In the genomic region with DNA sequence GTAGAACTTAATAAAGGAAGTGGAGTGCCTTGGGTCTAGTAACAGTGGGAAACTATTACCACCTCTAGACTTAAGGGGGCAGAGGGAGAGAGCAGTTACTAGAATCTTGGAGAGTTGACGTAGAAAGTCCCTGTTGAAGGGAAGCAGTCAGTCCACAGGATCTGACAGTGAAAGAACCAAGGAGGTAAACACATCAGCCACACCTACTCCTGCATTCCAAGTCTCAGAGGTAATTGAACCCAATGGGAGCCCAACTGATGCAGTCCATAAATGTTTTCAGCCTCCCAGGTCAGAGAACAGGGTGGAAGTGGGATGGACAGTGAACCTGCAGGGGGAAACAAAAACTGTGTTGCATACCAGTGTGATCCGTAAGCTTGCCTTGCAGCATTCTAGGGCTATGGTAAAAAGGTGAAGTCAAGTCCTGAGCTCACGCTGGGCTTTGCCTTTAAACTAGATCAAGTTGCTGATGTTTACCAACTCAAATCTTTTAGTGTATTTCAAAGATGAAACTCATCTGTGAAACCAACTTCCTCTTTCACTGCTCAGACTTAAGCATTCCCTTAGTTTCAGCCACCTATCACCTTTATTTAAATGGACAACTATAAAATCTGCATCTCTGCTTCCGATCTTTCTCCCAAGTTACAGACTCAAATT, we compare ENCODE assay signal across 1 cellular context.
TF ChIP-seq lines count a peak whose summit lies in the region.

No MANE protein-coding gene starts in this region.

TF ChIP-seq in GM23338, 12 proteins besides CTCF, POLR2A, EP300 and RAD21 (continued from another document):
- TF ChIP-seq, protein P1, sequence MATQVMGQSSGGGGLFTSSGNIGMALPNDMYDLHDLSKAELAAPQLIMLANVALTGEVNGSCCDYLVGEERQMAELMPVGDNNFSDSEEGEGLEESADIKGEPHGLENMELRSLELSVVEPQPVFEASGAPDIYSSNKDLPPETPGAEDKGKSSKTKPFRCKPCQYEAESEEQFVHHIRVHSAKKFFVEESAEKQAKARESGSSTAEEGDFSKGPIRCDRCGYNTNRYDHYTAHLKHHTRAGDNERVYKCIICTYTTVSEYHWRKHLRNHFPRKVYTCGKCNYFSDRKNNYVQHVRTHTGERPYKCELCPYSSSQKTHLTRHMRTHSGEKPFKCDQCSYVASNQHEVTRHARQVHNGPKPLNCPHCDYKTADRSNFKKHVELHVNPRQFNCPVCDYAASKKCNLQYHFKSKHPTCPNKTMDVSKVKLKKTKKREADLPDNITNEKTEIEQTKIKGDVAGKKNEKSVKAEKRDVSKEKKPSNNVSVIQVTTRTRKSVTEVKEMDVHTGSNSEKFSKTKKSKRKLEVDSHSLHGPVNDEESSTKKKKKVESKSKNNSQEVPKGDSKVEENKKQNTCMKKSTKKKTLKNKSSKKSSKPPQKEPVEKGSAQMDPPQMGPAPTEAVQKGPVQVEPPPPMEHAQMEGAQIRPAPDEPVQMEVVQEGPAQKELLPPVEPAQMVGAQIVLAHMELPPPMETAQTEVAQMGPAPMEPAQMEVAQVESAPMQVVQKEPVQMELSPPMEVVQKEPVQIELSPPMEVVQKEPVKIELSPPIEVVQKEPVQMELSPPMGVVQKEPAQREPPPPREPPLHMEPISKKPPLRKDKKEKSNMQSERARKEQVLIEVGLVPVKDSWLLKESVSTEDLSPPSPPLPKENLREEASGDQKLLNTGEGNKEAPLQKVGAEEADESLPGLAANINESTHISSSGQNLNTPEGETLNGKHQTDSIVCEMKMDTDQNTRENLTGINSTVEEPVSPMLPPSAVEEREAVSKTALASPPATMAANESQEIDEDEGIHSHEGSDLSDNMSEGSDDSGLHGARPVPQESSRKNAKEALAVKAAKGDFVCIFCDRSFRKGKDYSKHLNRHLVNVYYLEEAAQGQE (IDR thresholded peaks at IDR 0.05; ENCODE audit: unreplicated experiment), result no peak
- no peak for TF ChIP-seq ZNF331 (CRISPR knock-in tag; IDR thresholded peaks at IDR 0.05; ENCODE audit: low read depth)
- TF ChIP-seq, protein P2, sequence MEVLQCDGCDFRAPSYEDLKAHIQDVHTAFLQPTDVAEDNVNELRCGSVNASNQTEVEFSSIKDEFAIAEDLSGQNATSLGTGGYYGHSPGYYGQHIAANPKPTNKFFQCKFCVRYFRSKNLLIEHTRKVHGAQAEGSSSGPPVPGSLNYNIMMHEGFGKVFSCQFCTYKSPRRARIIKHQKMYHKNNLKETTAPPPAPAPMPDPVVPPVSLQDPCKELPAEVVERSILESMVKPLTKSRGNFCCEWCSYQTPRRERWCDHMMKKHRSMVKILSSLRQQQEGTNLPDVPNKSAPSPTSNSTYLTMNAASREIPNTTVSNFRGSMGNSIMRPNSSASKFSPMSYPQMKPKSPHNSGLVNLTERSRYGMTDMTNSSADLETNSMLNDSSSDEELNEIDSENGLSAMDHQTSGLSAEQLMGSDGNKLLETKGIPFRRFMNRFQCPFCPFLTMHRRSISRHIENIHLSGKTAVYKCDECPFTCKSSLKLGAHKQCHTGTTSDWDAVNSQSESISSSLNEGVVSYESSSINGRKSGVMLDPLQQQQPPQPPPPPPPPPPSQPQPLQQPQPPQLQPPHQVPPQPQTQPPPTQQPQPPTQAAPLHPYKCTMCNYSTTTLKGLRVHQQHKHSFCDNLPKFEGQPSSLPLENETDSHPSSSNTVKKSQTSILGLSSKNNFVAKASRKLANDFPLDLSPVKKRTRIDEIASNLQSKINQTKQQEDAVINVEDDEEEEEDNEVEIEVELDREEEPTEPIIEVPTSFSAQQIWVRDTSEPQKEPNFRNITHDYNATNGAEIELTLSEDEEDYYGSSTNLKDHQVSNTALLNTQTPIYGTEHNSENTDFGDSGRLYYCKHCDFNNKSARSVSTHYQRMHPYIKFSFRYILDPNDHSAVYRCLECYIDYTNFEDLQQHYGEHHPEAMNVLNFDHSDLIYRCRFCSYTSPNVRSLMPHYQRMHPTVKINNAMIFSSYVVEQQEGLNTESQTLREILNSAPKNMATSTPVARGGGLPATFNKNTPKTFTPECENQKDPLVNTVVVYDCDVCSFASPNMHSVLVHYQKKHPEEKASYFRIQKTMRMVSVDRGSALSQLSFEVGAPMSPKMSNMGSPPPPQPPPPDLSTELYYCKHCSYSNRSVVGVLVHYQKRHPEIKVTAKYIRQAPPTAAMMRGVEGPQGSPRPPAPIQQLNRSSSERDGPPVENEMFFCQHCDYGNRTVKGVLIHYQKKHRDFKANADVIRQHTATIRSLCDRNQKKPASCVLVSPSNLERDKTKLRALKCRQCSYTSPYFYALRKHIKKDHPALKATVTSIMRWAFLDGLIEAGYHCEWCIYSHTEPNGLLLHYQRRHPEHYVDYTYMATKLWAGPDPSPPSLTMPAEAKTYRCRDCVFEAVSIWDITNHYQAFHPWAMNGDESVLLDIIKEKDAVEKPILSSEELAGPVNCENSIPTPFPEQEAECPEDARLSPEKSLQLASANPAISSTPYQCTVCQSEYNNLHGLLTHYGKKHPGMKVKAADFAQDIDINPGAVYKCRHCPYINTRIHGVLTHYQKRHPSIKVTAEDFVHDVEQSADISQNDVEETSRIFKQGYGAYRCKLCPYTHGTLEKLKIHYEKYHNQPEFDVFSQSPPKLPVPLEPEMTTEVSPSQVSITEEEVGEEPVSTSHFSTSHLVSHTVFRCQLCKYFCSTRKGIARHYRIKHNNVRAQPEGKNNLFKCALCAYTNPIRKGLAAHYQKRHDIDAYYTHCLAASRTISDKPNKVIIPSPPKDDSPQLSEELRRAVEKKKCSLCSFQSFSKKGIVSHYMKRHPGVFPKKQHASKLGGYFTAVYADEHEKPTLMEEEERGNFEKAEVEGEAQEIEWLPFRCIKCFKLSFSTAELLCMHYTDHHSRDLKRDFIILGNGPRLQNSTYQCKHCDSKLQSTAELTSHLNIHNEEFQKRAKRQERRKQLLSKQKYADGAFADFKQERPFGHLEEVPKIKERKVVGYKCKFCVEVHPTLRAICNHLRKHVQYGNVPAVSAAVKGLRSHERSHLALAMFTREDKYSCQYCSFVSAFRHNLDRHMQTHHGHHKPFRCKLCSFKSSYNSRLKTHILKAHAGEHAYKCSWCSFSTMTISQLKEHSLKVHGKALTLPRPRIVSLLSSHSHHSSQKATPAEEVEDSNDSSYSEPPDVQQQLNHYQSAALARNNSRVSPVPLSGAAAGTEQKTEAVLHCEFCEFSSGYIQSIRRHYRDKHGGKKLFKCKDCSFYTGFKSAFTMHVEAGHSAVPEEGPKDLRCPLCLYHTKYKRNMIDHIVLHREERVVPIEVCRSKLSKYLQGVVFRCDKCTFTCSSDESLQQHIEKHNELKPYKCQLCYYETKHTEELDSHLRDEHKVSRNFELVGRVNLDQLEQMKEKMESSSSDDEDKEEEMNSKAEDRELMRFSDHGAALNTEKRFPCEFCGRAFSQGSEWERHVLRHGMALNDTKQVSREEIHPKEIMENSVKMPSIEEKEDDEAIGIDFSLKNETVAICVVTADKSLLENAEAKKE (CRISPR knock-in tag; IDR thresholded peaks at IDR 0.05), result no peak
TF ChIP-seq in GM23338: peak in this region for 0.
